Comparison of ENCODE assay signal across 23 cellular contexts in genomic region chr10:120490288-120490687, GRCh38. TPM values are rescaled to one million over a fixed set of nuclear protein-coding genes. Genes with fewer than 3 reads are reported as not detected.
A peak's percentile ranks its signal among the peaks of the same experiment; 100 is the strongest.
DNase-seq lines count a peak whose midpoint lies in the region; ATAC-seq and TF ChIP-seq lines count a peak whose summit lies in the region.
"Had no signal": no experiment of that assay in that cellular context is flagged by ENCODE, and none has a peak within 500 bp of the region (broad histone marks: within the 10 kb centered on the region; RNA-seq: fewer than 3 reads in every experiment).

No MANE protein-coding gene starts in this region.

- ATAC-seq in Right ventricle myocardium inferior (no peak), GM23338 (peak; percentile 62), HG03175 (IDR thresholded peaks at IDR 0.05; ENCODE audit: unreplicated experiment) (no peak), GM18907 (IDR thresholded peaks at IDR 0.05; ENCODE audit: unreplicated experiment) (no peak)

- H4K20me1 ChIP-seq in GM23338 (replicated peaks; ENCODE audit: insufficient read depth): no peaks in the 10 kb centered on the region
- H4K20me1 ChIP-seq: BLaER1 treated with 17β-estradiol and CSF1 and Interleukin-3, amounts not matched to agents 10 nM and 100 nM had no signal

- H3K4me2 ChIP-seq in GM23338 (no peak overlapping the region), mesendoderm (ENCODE audit: low read length) (no peak overlapping the region)
- H3K4me2 ChIP-seq: BLaER1 treated with 17β-estradiol and CSF1 and Interleukin-3, amounts not matched to agents 10 nM and 100 nM had no signal

- intact Hi-C loops in Right ventricle myocardium inferior (cut with DNase I): no loop called here

- H3K27me3 Mint-ChIP-seq in GM23338 (ENCODE audit: insufficient read depth, low read depth, poor library complexity): peaks cover 3% of the 10 kb centered on the region
- H3K27me3 Mint-ChIP-seq: CD4-positive, alpha-beta T cell; CD8-positive, alpha-beta memory T cell had no signal

- no peaks in the 10 kb centered on the region for H3K27me3 ChIP-seq in right atrium auricular region
- no peaks in the 10 kb centered on the region for H3K27me3 ChIP-seq in GM23338 (ENCODE audit: insufficient read depth)
- no peaks in the 10 kb centered on the region for H3K27me3 ChIP-seq in mesendoderm (ENCODE audit: insufficient read depth, low read length, poor library complexity)
- H3K27me3 ChIP-seq: BE2C; BLaER1 treated with 17β-estradiol and CSF1 and Interleukin-3, amounts not matched to agents 10 nM and 100 nM had no signal

- H3K4me3 ChIP-seq in right atrium auricular region: no peak overlapping the region
- no peak overlapping the region for H3K4me3 ChIP-seq in GM23338
- no peak overlapping the region for H3K4me3 ChIP-seq in choroid plexus epithelial cell (ENCODE audit: low read depth, low read length)
- no peak overlapping the region for H3K4me3 ChIP-seq in mesendoderm (ENCODE audit: low read length)
- H3K4me3 ChIP-seq: BLaER1 treated with 17β-estradiol and CSF1 and Interleukin-3, amounts not matched to agents 10 nM and 100 nM had no signal

- no peak overlapping the region for H3K27ac ChIP-seq in right atrium auricular region
- no peak overlapping the region for H3K27ac ChIP-seq in GM23338 (ENCODE audit: low read depth)
- H3K27ac ChIP-seq in mesendoderm (ENCODE audit: low read depth, low read length): no peak overlapping the region
- H3K27ac ChIP-seq: 22Rv1; BLaER1 treated with 17β-estradiol and CSF1 and Interleukin-3, amounts not matched to agents 10 nM and 100 nM had no signal

- H3K79me2 ChIP-seq in GM23338 (replicated peaks; ENCODE audit: insufficient read depth) (no peaks in the 10 kb centered on the region), mesendoderm (ENCODE audit: control insufficient read depth, insufficient read depth, low read length) (no peaks in the 10 kb centered on the region)

- H3K9me3 ChIP-seq in right atrium auricular region: no peaks in the 10 kb centered on the region
- H3K9me3 ChIP-seq: BE2C; BLaER1 treated with 17β-estradiol and CSF1 and Interleukin-3, amounts not matched to agents 10 nM and 100 nM had no signal

- H3K36me3 ChIP-seq in right atrium auricular region (no peaks in the 10 kb centered on the region), GM23338 (ENCODE audit: insufficient read depth) (no peaks in the 10 kb centered on the region), mesendoderm (ENCODE audit: control insufficient read depth, insufficient read depth, low read length) (no peaks in the 10 kb centered on the region)
- H3K36me3 ChIP-seq: BE2C; BLaER1 treated with 17β-estradiol and CSF1 and Interleukin-3, amounts not matched to agents 10 nM and 100 nM had no signal

- H3K27ac Mint-ChIP-seq in GM23338: no peak overlapping the region
- H3K27ac Mint-ChIP-seq: CD14-positive monocyte; CD4-positive, alpha-beta T cell; CD8-positive, alpha-beta memory T cell had no signal

- WGBS in mesendoderm (ENCODE audit: extremely low coverage, insufficient coverage, low lambda C conversion rate): no CpG with 5 or more reads among the region's 1 CpG

- no peak overlapping the region for H2BK15ac ChIP-seq in mesendoderm (replicated peaks; ENCODE audit: low read depth)

- H3K4ac ChIP-seq in mesendoderm (ENCODE audit: low read depth, low read length): no peak overlapping the region

- H3K4me1 ChIP-seq in right atrium auricular region: no peaks in the 10 kb centered on the region
- H3K4me1 ChIP-seq in GM23338 (ENCODE audit: insufficient read depth): no peaks in the 10 kb centered on the region
- peaks cover 3% of the 10 kb centered on the region for H3K4me1 ChIP-seq in mesendoderm (ENCODE audit: control insufficient read depth, low read depth, low read length)

- H3K56ac ChIP-seq in mesendoderm (ENCODE audit: low read length): no peak overlapping the region

- H4K5ac ChIP-seq in mesendoderm (ENCODE audit: low read length): no peak overlapping the region

- no peaks in the 10 kb centered on the region for H3K79me1 ChIP-seq in mesendoderm (ENCODE audit: low read length)

- no peak overlapping the region for H4K8ac ChIP-seq in mesendoderm (ENCODE audit: low read depth, low read length)

- H3F3A ChIP-seq in GM23338 (replicated peaks; ENCODE audit: low read depth): no peaks in the 10 kb centered on the region

- H3K18ac ChIP-seq in mesendoderm (ENCODE audit: low read length): no peak overlapping the region

- peak; percentile 46 for DNase-seq in right atrium auricular region (ENCODE audit: low spot score)
- no peak for DNase-seq in Right ventricle myocardium inferior (ENCODE audit: missing footprints)
- peak; percentile 5 for DNase-seq in GM23338 (ENCODE audit: low spot score)
- peak; percentile 39 for DNase-seq in choroid plexus epithelial cell (ENCODE audit: low read depth)
- DNase-seq in mesendoderm: peak; percentile 19
- no peak for DNase-seq in NK-92 treated with Interleukin-12 subunit alpha and Interleukin-12 subunit beta, amount 100 ng/mL, for 24 hours (lab: John Stamatoyannopoulos, UW)
- DNase-seq: AML-193; BE2C; CD4-positive, alpha-beta T cell; CD8-positive, alpha-beta memory T cell; DMS 273 treated with DMSO at 0.1 percent for 48 hours; DMS79; GF-D8; H7; HCEC 1CT had no signal

- H2AFZ ChIP-seq in GM23338: no peak overlapping the region

- H3K9me3 Mint-ChIP-seq in GM23338: no peaks in the 10 kb centered on the region
- H3K9me3 Mint-ChIP-seq: CD14-positive monocyte; CD4-positive, alpha-beta T cell had no signal

- H3K23ac ChIP-seq in mesendoderm (ENCODE audit: low read length): no peak overlapping the region

- no peaks in the 10 kb centered on the region for H3K36me3 Mint-ChIP-seq in GM23338 (ENCODE audit: low read depth)
- H3K36me3 Mint-ChIP-seq: CD14-positive monocyte; CD8-positive, alpha-beta memory T cell had no signal

- no peak overlapping the region for H3K4me3 Mint-ChIP-seq in GM23338
- H3K4me3 Mint-ChIP-seq: CD14-positive monocyte; CD4-positive, alpha-beta T cell; CD8-positive, alpha-beta memory T cell had no signal

- H3K9ac ChIP-seq in mesendoderm (ENCODE audit: low read length): no peak overlapping the region
- H3K9ac ChIP-seq: BLaER1 treated with 17β-estradiol and CSF1 and Interleukin-3, amounts not matched to agents 10 nM and 100 nM had no signal

- no peak overlapping the region for H2BK5ac ChIP-seq in mesendoderm (ENCODE audit: low read length)

- H2AK5ac ChIP-seq in mesendoderm (ENCODE audit: low read length): no peak overlapping the region

- no peak overlapping the region for H2BK120ac ChIP-seq in mesendoderm (ENCODE audit: low read depth, low read length)

- no peak for TF ChIP-seq CTCF in right atrium auricular region (IDR thresholded peaks at IDR 0.05)
- no peak for TF ChIP-seq CTCF in GM23338 (conservative IDR thresholded peaks at IDR 0.05; ENCODE audit: low read depth in 2 of 2)
- TF ChIP-seq CTCF in choroid plexus epithelial cell (conservative IDR thresholded peaks at IDR 0.05; ENCODE audit: low read depth, low read length): no peak

- H3K4me1 Mint-ChIP-seq in GM23338: peaks cover 7% of the 10 kb centered on the region
- H3K4me1 Mint-ChIP-seq: CD14-positive monocyte; CD8-positive, alpha-beta memory T cell had no signal

- peaks cover 3% of the 10 kb centered on the region; the same call in 1 of the 2 replicates for H3K9me2 ChIP-seq in GM23338 (ENCODE audit: insufficient read depth)

TF ChIP-seq in GM23338, 12 proteins besides CTCF, POLR2A, EP300 and RAD21 (continues in another document):
- TF ChIP-seq CREB1 (CRISPR knock-in tag; IDR thresholded peaks at IDR 0.05; ENCODE audit: low read depth): no peak
- no peak for TF ChIP-seq ZNF114 (CRISPR knock-in tag; IDR thresholded peaks at IDR 0.05)
- TF ChIP-seq ZNF331 (CRISPR knock-in tag; IDR thresholded peaks at IDR 0.05; ENCODE audit: low read depth): no peak
- TF ChIP-seq EZH2phosphoT487 (IDR thresholded peaks at IDR 0.05; ENCODE audit: unreplicated experiment): no peak
- TF ChIP-seq NANOG (IDR thresholded peaks at IDR 0.05; ENCODE audit: borderline replicate concordance): no peak
- TF ChIP-seq JUNB (IDR thresholded peaks at IDR 0.05; ENCODE audit: unreplicated experiment): no peak
- TF ChIP-seq POLR2AphosphoS5 (IDR thresholded peaks at IDR 0.05; ENCODE audit: low read depth): no peak
- TF ChIP-seq EZH2 (IDR thresholded peaks at IDR 0.05; ENCODE audit: low read depth, unreplicated experiment): no peak

RNA-seq across cellular contexts. Expression of gene PLPP4, which starts 33.3 kb away (rescaled TPM):
- total RNA-seq in right atrium auricular region (not detected), Right ventricle myocardium inferior (not detected)
- 0.31 TPM in 1 of 2 replicates, not detected in the other for total RNA-seq in GM23338 (2014; rRNA removed; shearing (Covaris generic))
- polyA plus RNA-seq in GM23338 (2016; fragmentation: Nextera tagmentation; extraction: Ambion mirVana): 0.24 and 0.42 TPM in 2 replicates
- 0.32 TPM for polyA plus RNA-seq in mesendoderm (2013, experiment 1 of 2)
- 0.31 TPM for polyA plus RNA-seq in mesendoderm (2013, experiment 2 of 2)
- total RNA-seq: CD4-positive, alpha-beta T cell; CD8-positive, alpha-beta memory T cell; G401; H1 had no signal
- polyA plus RNA-seq: AG04450; CD14-positive monocyte; CD8-positive, alpha-beta memory T cell had no signal

Comparison
In these comparisons a context has a peak if more than half of its experiments do, and no peak if none do; other contexts are left out.
1. DNase-seq: peak in right atrium auricular region (single experiment), GM23338 (single experiment), choroid plexus epithelial cell (single experiment) and mesendoderm (single experiment); none in Right ventricle myocardium inferior (single experiment) and NK-92 treated with Interleukin-12 subunit alpha and Interleukin-12 subunit beta, amount 100 ng/mL, for 24 hours (single experiment).